ENCODE assay signal across 8 cellular contexts in genomic region chr18:35030234-35030989, GRCh38. TPM values are rescaled to one million over a fixed set of nuclear protein-coding genes. Genes with fewer than 3 reads are reported as not detected.
DNase-seq lines count a peak whose midpoint lies in the region; ATAC-seq and TF ChIP-seq lines count a peak whose summit lies in the region.

No MANE protein-coding gene starts in this region.

- peak overlapping the region; percentile 76 for H3K9ac ChIP-seq in DND-41 (ENCODE audit: low read depth, low read length)

- H3K9me3 ChIP-seq in DND-41 (ENCODE audit: insufficient read depth, low read length, severe bottlenecking) (no peaks in the 10 kb centered on the region), gastroesophageal sphincter (no peaks in the 10 kb centered on the region), upper lobe of right lung (no peaks in the 10 kb centered on the region)

- WGBS in gastroesophageal sphincter (ENCODE audit: low coverage in 1 of 2), 2 donors, result 51 to 53% methylated on average over 3 of the region's 3 CpGs

- H3K27me3 ChIP-seq in DND-41 (ENCODE audit: insufficient read depth, low read length, poor library complexity) (no peaks in the 10 kb centered on the region), gastroesophageal sphincter (no peaks in the 10 kb centered on the region), upper lobe of right lung (no peaks in the 10 kb centered on the region)

- H3K4me3 ChIP-seq in DND-41 (ENCODE audit: low read depth in 1 of 2, low read length in 2 of 2), result peak overlapping the region; percentile 18 to 57; a peak in 3 of 4 replicates
- peak overlapping the region; percentile 25 to 27 for H3K4me3 ChIP-seq in gastroesophageal sphincter
- H3K4me3 ChIP-seq in upper lobe of right lung, result peak overlapping the region; percentile 37

- H3K4me1 ChIP-seq in DND-41 (ENCODE audit: insufficient read depth, low read length) (peaks cover 40% of the 10 kb centered on the region), gastroesophageal sphincter (peaks cover 0 to 22% (median 14%) of the 10 kb centered on the region in 3 donors), upper lobe of right lung (peaks cover 34% of the 10 kb centered on the region)

- no peaks in the 10 kb centered on the region for H4K20me1 ChIP-seq in DND-41 (ENCODE audit: insufficient read depth, low read length)

- no peak for TF ChIP-seq EP300 in gastroesophageal sphincter (IDR thresholded peaks at IDR 0.05)

- no peak for TF ChIP-seq POLR2A in gastroesophageal sphincter (IDR thresholded peaks at IDR 0.05)

- peak overlapping the region; percentile 66 for H2AFZ ChIP-seq in DND-41 (ENCODE audit: low read depth, low read length)

- intact Hi-C loops in upper lobe of right lung (cut with DNase I), result no loop called here

- TF ChIP-seq CTCF in DND-41 (IDR thresholded peaks at IDR 0.05; ENCODE audit: borderline replicate concordance, extremely low read depth, low read length, poor library complexity, severe bottlenecking) (no peak), gastroesophageal sphincter (IDR thresholded peaks at IDR 0.05) (no peak), upper lobe of right lung (IDR thresholded peaks at IDR 0.05) (no peak)

- H3K27ac ChIP-seq in DND-41 (ENCODE audit: low read length), result peak overlapping the region; percentile 98
- H3K27ac ChIP-seq in gastroesophageal sphincter, result peak overlapping the region in 3 of 4 donors; percentile 5 to 25 (median 5)
- H3K27ac ChIP-seq in upper lobe of right lung, result peak overlapping the region; percentile 81

- H3K79me2 ChIP-seq in DND-41 (ENCODE audit: insufficient read depth, low read length), result no peaks in the 10 kb centered on the region

- ATAC-seq in DND-41 (ENCODE audit: insufficient read depth, low read depth), result peak; percentile 84
- peak; percentile 51 for ATAC-seq in GM21423 (IDR thresholded peaks at IDR 0.05; ENCODE audit: unreplicated experiment)
- ATAC-seq in gastroesophageal sphincter, result no peak
- peak; percentile 34 for ATAC-seq in upper lobe of right lung

- no peaks in the 10 kb centered on the region for H3K36me3 ChIP-seq in DND-41 (ENCODE audit: insufficient read depth, low read length)
- H3K36me3 ChIP-seq in gastroesophageal sphincter, result no peaks in the 10 kb centered on the region
- no peaks in the 10 kb centered on the region for H3K36me3 ChIP-seq in upper lobe of right lung

- DNase-seq in DND-41 (peak; percentile 63), NCI-H146 treated with DMSO at 0.1 percent for 48 hours (lab: John Stamatoyannopoulos, UW; ENCODE audit: unreplicated experiment) (peak; percentile 29), upper lobe of right lung (no peak), NCI-H2171 treated with DMSO at 0.1 percent for 48 hours (lab: John Stamatoyannopoulos, UW) (no peak), iPS-NIHi7 (ENCODE audit: extremely low spot score) (no peak), NCI-H1105 (lab: John Stamatoyannopoulos, UW) (no peak)

- peak overlapping the region; percentile 78 for H3K4me2 ChIP-seq in DND-41 (ENCODE audit: insufficient read depth, low read length)

RNA-seq across cellular contexts. Expression of gene MAPRE2, which starts 10.8 kb away (rescaled TPM):
- total RNA-seq in gastroesophageal sphincter (10 to 100 TPM; 22.9 to 39.2 (median 35.8) TPM), upper lobe of right lung (35.4 TPM)

Comparison
In these comparisons a context has a peak if more than half of its experiments do, and no peak if none do; other contexts are left out.
1. DNase-seq: peak in DND-41 (single experiment) and NCI-H146 treated with DMSO at 0.1 percent for 48 hours (single experiment); none in upper lobe of right lung (single experiment), NCI-H2171 treated with DMSO at 0.1 percent for 48 hours (single experiment), iPS-NIHi7 (single experiment) and NCI-H1105 (single experiment).
2. H3K27ac ChIP-seq: peak in every context shown above with its lines; median percentile 98 in DND-41; 81 in upper lobe of right lung; 5 in gastroesophageal sphincter.
3. Peak in every context shown above with its lines, with median percentiles within 50 percentile points of each other: H3K4me3 ChIP-seq.